ENCODE assay signal across 6 cellular contexts in the genomic region with DNA sequence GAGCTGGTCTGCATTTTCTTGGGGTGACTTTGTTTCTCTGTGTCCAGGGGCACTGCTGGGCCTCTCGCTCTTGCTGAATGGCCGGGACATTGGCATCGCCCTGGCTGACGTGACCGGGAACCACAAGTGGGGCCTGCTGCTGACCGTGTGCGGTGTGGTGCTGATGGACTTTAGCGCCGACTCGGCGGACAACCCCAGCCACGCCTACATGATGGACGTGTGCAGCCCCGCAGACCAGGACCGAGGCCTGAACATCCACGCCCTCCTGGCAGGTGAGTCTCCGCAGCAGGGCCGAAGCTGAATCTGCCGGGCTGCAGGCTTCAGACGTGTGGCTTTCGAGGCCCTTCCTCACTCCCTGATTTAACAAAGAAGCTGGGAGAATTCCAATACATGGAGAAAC. TPM values are rescaled to one million over a fixed set of nuclear protein-coding genes. Genes with fewer than 3 reads are reported as not detected.
"Had no signal": no experiment of that assay in that cellular context is flagged by ENCODE, and none has a peak within 500 bp of the region (broad histone marks: within the 10 kb centered on the region; RNA-seq: fewer than 3 reads in every experiment).

No MANE protein-coding gene starts in this region.

- H3K9me3 ChIP-seq: HAP-1 had no signal

- H3K27ac ChIP-seq: GM23248, KMS-11 had no signal

- H3K36me3 ChIP-seq: HAP-1 had no signal

- H3K9ac ChIP-seq: GM23248, KMS-11 had no signal

- H3K4me3 ChIP-seq: GM23248, HAP-1 had no signal

- H3K4me1 ChIP-seq: HAP-1 had no signal

- DNase-seq: GM23248, GOT3, KBM-7 had no signal

- H2AFZ ChIP-seq: GM23248 had no signal

- H3K4me2 ChIP-seq: KMS-11 had no signal

RNA-seq across cellular contexts. Expression of a gene that starts 7.9 kb away (rescaled TPM):
- total RNA-seq: HT-29 had no signal
